In the genomic region with DNA sequence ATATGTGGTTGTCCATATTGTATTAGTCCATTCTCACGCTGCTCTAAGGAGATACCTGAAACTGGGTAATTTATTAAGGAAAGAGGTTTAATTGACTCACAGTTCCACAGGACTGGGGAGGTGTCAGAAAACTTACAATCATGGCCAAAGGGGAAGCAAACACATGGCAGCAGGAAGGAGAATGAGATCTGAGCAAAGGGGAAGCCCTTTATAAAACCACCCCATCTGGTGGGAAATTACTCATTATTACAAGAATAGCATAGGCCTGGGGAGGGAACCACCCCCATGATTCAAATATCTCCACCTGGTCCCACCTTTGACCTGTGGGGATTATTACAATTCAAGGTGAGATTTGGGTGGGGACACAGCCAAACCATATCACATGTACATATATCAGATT, we compare ENCODE assay signal across 29 cellular contexts.
"Had no signal": no experiment of that assay in that cellular context is flagged by ENCODE, and none has a peak within 500 bp of the region (broad histone marks: within the 10 kb centered on the region; RNA-seq: fewer than 3 reads in every experiment).

No MANE protein-coding gene starts in this region.

- H3K4me1 Mint-ChIP-seq: naive B cell; stimulated activated naive CD8-positive, alpha-beta T cell treated with anti-CD3 and anti-CD28 coated beads, Interleukin-15, amount 100 ng/mL, for 72 hours; T-helper 17 cell had no signal

- H3K4me3 ChIP-seq: esophagus squamous epithelium, ovary, smooth muscle cell, thyroid gland, upper lobe of right lung had no signal

- H3K4me2 ChIP-seq: smooth muscle cell had no signal

- H3K4me1 ChIP-seq: esophagus squamous epithelium, thyroid gland, upper lobe of right lung had no signal

- H3K9me3 Mint-ChIP-seq: activated naive CD4-positive, alpha-beta T cell treated with anti-CD3 and anti-CD28 coated beads for 36 hours; stimulated activated memory B cell treated with anti-CD40 and anti-IgM and Interleukin-4, amounts not matched to agents 10 μg/mL and 1 μg/mL and 100 μg/mL, for 72 hours; stimulated activated naive CD8-positive, alpha-beta T cell treated with anti-CD3 and anti-CD28 coated beads, Interleukin-15, amount 100 ng/mL, for 72 hours had no signal

- H3K36me3 ChIP-seq: brain microvascular endothelial cell, esophagus squamous epithelium, ovary, thyroid gland, upper lobe of right lung had no signal

- FAIRE-seq: astrocyte, frontal cortex, keratinocyte had no signal

- H3K36me3 Mint-ChIP-seq: naive B cell; stimulated activated memory B cell treated with anti-CD40 and anti-IgM and Interleukin-4, amounts not matched to agents 10 μg/mL and 1 μg/mL and 100 μg/mL, for 72 hours had no signal

- H3K9me3 ChIP-seq: esophagus squamous epithelium, ovary, thyroid gland, upper lobe of right lung had no signal

- H3K27me3 ChIP-seq: brain microvascular endothelial cell, esophagus squamous epithelium, thyroid gland, upper lobe of right lung had no signal

- H3K27ac Mint-ChIP-seq: activated naive CD4-positive, alpha-beta T cell treated with anti-CD3 and anti-CD28 coated beads for 36 hours; naive B cell; progenitor cell of endocrine pancreas; stimulated activated memory B cell treated with anti-CD40 and anti-IgM and Interleukin-4, amounts not matched to agents 10 μg/mL and 1 μg/mL and 100 μg/mL, for 72 hours; stimulated activated naive CD8-positive, alpha-beta T cell treated with anti-CD3 and anti-CD28 coated beads, Interleukin-15, amount 100 ng/mL, for 72 hours; T-helper 17 cell had no signal

- ATAC-seq: left cardiac atrium; left ventricle myocardium superior; stimulated activated memory B cell treated with anti-CD40 and anti-IgM and Interleukin-4, amounts not matched to agents 10 μg/mL and 1 μg/mL and 100 μg/mL, for 72 hours; stimulated activated naive CD8-positive, alpha-beta T cell treated with anti-CD3 and anti-CD28 coated beads, Interleukin-15, amount 100 ng/mL, for 72 hours; T-helper 17 cell; upper lobe of right lung had no signal

- H3K4me3 Mint-ChIP-seq: activated naive CD4-positive, alpha-beta T cell treated with anti-CD3 and anti-CD28 coated beads for 36 hours; naive B cell; stimulated activated memory B cell treated with anti-CD40 and anti-IgM and Interleukin-4, amounts not matched to agents 10 μg/mL and 1 μg/mL and 100 μg/mL, for 72 hours; stimulated activated naive CD8-positive, alpha-beta T cell treated with anti-CD3 and anti-CD28 coated beads, Interleukin-15, amount 100 ng/mL, for 72 hours; T-helper 17 cell had no signal

- H3K27ac ChIP-seq: brain microvascular endothelial cell, esophagus squamous epithelium, ovary, thyroid gland, upper lobe of right lung had no signal

- H3K27me3 Mint-ChIP-seq: progenitor cell of endocrine pancreas had no signal

- DNase-seq: activated CD4-positive, alpha-beta T cell treated with anti-CD3 and anti-CD28 coated beads for 4 hours; activated CD4-positive, alpha-beta T cell treated with anti-CD3 and anti-CD28 coated beads, Interleukin-2, amount 50 U/mL, for 4 hours; activated effector memory CD4-positive, alpha-beta T cell treated with Interleukin-2 at 50 U/mL for 16 hours; activated naive CD4-positive, alpha-beta T cell treated with anti-CD3 and anti-CD28 coated beads for 36 hours; activated T-cell treated with anti-CD3 and anti-CD28 coated beads for 4 hours; amniotic stem cell; brain microvascular endothelial cell; cortex of kidney; esophagus squamous epithelium; glutamatergic neuron; hippocampal formation; left cardiac atrium; left ventricle myocardium superior; naive B cell; ovary; stimulated activated CD4-positive, alpha-beta T cell treated with anti-CD3 and anti-CD28 coated beads, Interleukin-1b, Interleukin-23, amount 100 ng/mL, for 48 hours; stimulated activated CD4-positive, alpha-beta T cell treated with anti-CD3 and anti-CD28 coated beads, Interleukin-4, amount 100 ng/mL, for 4 hours; stimulated activated CD8-positive, alpha-beta memory T cell treated with anti-CD3 and anti-CD28 coated beads, Interleukin-4, amount 100 ng/mL, for 48 hours; stimulated activated naive CD8-positive, alpha-beta T cell treated with anti-CD3 and anti-CD28 coated beads, Interleukin-15, amount 100 ng/mL, for 72 hours; T-helper 17 cell; T1000; thyroid gland; upper lobe of right lung had no signal
